6 cellular contexts compared by ENCODE assay signal in the genomic region with DNA sequence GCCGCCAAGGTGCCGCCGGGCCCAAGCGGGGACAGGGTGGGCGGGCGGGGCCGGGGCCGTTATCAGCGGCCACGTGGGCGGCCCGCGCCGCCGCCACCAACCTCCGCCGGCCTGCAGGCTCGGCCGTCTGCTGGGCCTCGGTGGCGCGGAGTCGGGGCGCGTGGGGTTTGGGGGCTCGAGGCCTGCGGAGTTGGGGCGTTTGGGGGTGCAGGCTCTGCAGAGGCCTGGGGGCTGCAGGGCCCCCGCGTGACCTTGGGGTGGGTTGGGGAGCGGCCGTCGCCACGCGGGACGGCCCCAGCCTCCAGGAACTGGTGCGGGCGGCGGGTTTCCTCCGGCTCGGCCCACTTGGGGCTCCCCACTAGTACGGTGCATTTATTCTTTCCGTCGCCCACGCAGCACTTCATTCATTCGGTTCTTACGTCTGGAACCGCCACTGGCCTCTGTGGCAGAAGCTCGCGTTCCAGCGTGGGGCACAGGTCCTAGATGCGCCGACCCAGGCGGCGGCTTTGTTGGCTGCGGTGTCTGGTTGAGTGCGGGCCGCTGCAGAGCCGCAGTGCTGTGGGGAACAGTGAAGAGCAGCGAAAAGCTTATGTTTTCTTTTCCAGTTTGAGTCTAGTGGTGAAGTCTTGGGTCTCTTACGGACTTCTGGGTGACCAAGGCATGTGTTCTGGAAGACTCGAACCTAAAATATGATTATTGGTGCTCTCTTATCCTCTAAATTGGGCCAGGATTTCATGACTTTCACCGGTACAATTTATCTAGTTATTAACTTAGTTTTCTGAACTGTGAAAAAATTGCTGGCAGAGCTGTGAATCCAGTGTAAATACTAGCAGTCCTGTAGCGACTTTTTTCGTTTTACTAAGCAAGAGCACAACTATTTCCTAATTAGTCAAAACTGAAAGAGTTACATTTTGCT. TPM values are rescaled to one million over a fixed set of nuclear protein-coding genes. Genes with fewer than 3 reads are reported as not detected.
A peak's percentile ranks its signal among the peaks of the same experiment; 100 is the strongest.
DNase-seq lines count a peak whose midpoint lies in the region; ATAC-seq lines count a peak whose summit lies in the region.

No MANE protein-coding gene starts in this region.

- peak; percentile 40 for DNase-seq in COLO829 (ENCODE audit: low spot score)
- DNase-seq in activated CD4-positive, alpha-beta T cell treated with anti-CD3 and anti-CD28 coated beads, Interleukin-2, amount 10 ng/mL, durations not matched to agents 24 days and 14 days = peak; percentile 88
- DNase-seq in germinal center (ENCODE audit: low spot score) = peak; percentile 44
- peak; percentile 78 to 79 for DNase-seq in stimulated activated CD4-positive, alpha-beta T cell treated with anti-CD3 and anti-CD28 coated beads, Interleukin-4, amount 100 ng/mL, for 48 hours (ENCODE audit: low read depth in 2 of 2)

- ATAC-seq in HG02840 (IDR thresholded peaks at IDR 0.05; ENCODE audit: low FRiP score, unreplicated experiment) (peak; percentile 11), GM18519 (IDR thresholded peaks at IDR 0.05; ENCODE audit: low FRiP score, unreplicated experiment) (no peak)

- H3K4me1 Mint-ChIP-seq in activated CD4-positive, alpha-beta T cell treated with anti-CD3 and anti-CD28 coated beads, Interleukin-2, amount 10 ng/mL, durations not matched to agents 24 days and 14 days = peaks cover 35% of the 10 kb centered on the region

- intact Hi-C loops in activated CD4-positive, alpha-beta T cell treated with anti-CD3 and anti-CD28 coated beads, Interleukin-2, amount 10 ng/mL, durations not matched to agents 24 days and 14 days (cut with micrococcal nuclease) = loop anchor here (1.0 to 10.0 kb wide), 8 partner anchors 13 to 976 kb away; a partner anchor contains a TSS

- peak overlapping the region; percentile 96 for H3K4me3 Mint-ChIP-seq in activated CD4-positive, alpha-beta T cell treated with anti-CD3 and anti-CD28 coated beads, Interleukin-2, amount 10 ng/mL, durations not matched to agents 24 days and 14 days

- H3K27ac Mint-ChIP-seq in activated CD4-positive, alpha-beta T cell treated with anti-CD3 and anti-CD28 coated beads, Interleukin-2, amount 10 ng/mL, durations not matched to agents 24 days and 14 days = peak overlapping the region; percentile 85

- H3K36me3 Mint-ChIP-seq in activated CD4-positive, alpha-beta T cell treated with anti-CD3 and anti-CD28 coated beads, Interleukin-2, amount 10 ng/mL, durations not matched to agents 24 days and 14 days (ENCODE audit: low read depth) = peaks cover 67% of the 10 kb centered on the region

- no peaks in the 10 kb centered on the region for H3K9me3 Mint-ChIP-seq in activated CD4-positive, alpha-beta T cell treated with anti-CD3 and anti-CD28 coated beads, Interleukin-2, amount 10 ng/mL, durations not matched to agents 24 days and 14 days

- peaks cover 2% of the 10 kb centered on the region for H3K27me3 Mint-ChIP-seq in activated CD4-positive, alpha-beta T cell treated with anti-CD3 and anti-CD28 coated beads, Interleukin-2, amount 10 ng/mL, durations not matched to agents 24 days and 14 days

RNA-seq across cellular contexts. Expression of a gene that starts 0.9 kb away (rescaled TPM):
- 125 and 135 TPM in 2 replicates for total RNA-seq in activated CD4-positive, alpha-beta T cell treated with anti-CD3 and anti-CD28 coated beads, Interleukin-2, amount 10 ng/mL, durations not matched to agents 24 days and 14 days

RNA-seq across cellular contexts. Expression of a gene that starts 2.0 kb away (rescaled TPM):
- 488 and 500 TPM in 2 replicates for total RNA-seq in activated CD4-positive, alpha-beta T cell treated with anti-CD3 and anti-CD28 coated beads, Interleukin-2, amount 10 ng/mL, durations not matched to agents 24 days and 14 days

RNA-seq across cellular contexts. Expression of a gene that starts 13.7 kb away (rescaled TPM):
- 95.2 and 100 TPM in 2 replicates for total RNA-seq in activated CD4-positive, alpha-beta T cell treated with anti-CD3 and anti-CD28 coated beads, Interleukin-2, amount 10 ng/mL, durations not matched to agents 24 days and 14 days

RNA-seq across cellular contexts. Expression of a gene that starts 32.9 kb away (rescaled TPM):
- total RNA-seq in activated CD4-positive, alpha-beta T cell treated with anti-CD3 and anti-CD28 coated beads, Interleukin-2, amount 10 ng/mL, durations not matched to agents 24 days and 14 days = 0.14 TPM in 1 of 2 replicates, not detected in the other

RNA-seq across cellular contexts. Expression of a gene that starts 37.9 kb away (rescaled TPM):
- total RNA-seq in activated CD4-positive, alpha-beta T cell treated with anti-CD3 and anti-CD28 coated beads, Interleukin-2, amount 10 ng/mL, durations not matched to agents 24 days and 14 days = 73.2 and 74.2 TPM in 2 replicates
